ENCODE assay signal across 8 cellular contexts in genomic region chr21:38805282-38806152, GRCh38.
A peak's percentile ranks its signal among the peaks of the same experiment; 100 is the strongest.
DNase-seq lines count a peak whose midpoint lies in the region; ATAC-seq and TF ChIP-seq lines count a peak whose summit lies in the region.

ETS2 (plus strand) TSS chr21:38805929; CDS start chr21:38810035, 4,106 bp downstream.

- no peaks in the 10 kb centered on the region for H3K27me3 Mint-ChIP-seq in activated naive CD4-positive, alpha-beta T cell treated with anti-CD3 and anti-CD28 coated beads, Interleukin-2, amount 50 U/mL, for 24 hours

- H3K4me1 Mint-ChIP-seq in activated naive CD4-positive, alpha-beta T cell treated with anti-CD3 and anti-CD28 coated beads, Interleukin-2, amount 50 U/mL, for 24 hours = peaks cover 30% of the 10 kb centered on the region

- peak within 1 kb of the TSS; percentile 97 for H3K4me3 Mint-ChIP-seq in activated naive CD4-positive, alpha-beta T cell treated with anti-CD3 and anti-CD28 coated beads, Interleukin-2, amount 50 U/mL, for 24 hours

- CTCF ChIA-PET in HEK293 (lab: Yijun Ruan, JAX) = interaction anchor here (0.6 kb wide), 1 partner anchor 294 kb away, joined by 3 read pairs; no protein-coding TSS in a partner anchor

- H3K27me3 ChIP-seq in neutrophil = peaks cover 11% of the 10 kb centered on the region

- peak within 1 kb of the TSS; percentile 80 for H3K4me3 ChIP-seq in HEK293 (ENCODE audit: low read depth, low read length)
- peak within 1 kb of the TSS; percentile 89 to 97 for H3K4me3 ChIP-seq in neutrophil (ENCODE audit: low read depth in 1 of 2, low read length in 1 of 2)

- DNase-seq in EL = peak; percentile 95
- peak; percentile 92 for DNase-seq in NCI-H1092 (lab: John Stamatoyannopoulos, UW)
- DNase-seq in germinal center (ENCODE audit: low spot score) = peak; percentile 81
- DNase-seq in substantia nigra (lab: John Stamatoyannopoulos, UW) = peak in 47 of 49 donors; percentile 15 to 85 (median 56)

- no peaks in the 10 kb centered on the region for H3K9me3 Mint-ChIP-seq in activated naive CD4-positive, alpha-beta T cell treated with anti-CD3 and anti-CD28 coated beads, Interleukin-2, amount 50 U/mL, for 24 hours

- H3K36me3 Mint-ChIP-seq in activated naive CD4-positive, alpha-beta T cell treated with anti-CD3 and anti-CD28 coated beads, Interleukin-2, amount 50 U/mL, for 24 hours = peaks cover 2% of the 10 kb centered on the region

- POLR2A ChIA-PET in HEK293 (lab: Yijun Ruan, JAX) = interaction anchor here (0.6 to 1.0 kb wide), 7 partner anchors 10 to 508 kb away, joined by 3 to 8 read pairs (median 4); no protein-coding TSS in a partner anchor

- TF ChIP-seq CTCF in HEK293 (tag by site-specific recombination; IDR thresholded peaks at IDR 0.05) (no peak), neutrophil (IDR thresholded peaks at IDR 0.05) (peak; percentile 41)

- ATAC-seq in SK-N-SH treated with all-trans-retinoic acid at 6 μM for 48 hours = peak; percentile 75

- H3K9me3 ChIP-seq in HEK293 (ENCODE audit: control insufficient read depth, insufficient read depth, low read depth, low read length) = no peaks in the 10 kb centered on the region
- H3K9me3 ChIP-seq in neutrophil = no peaks in the 10 kb centered on the region

- peak within 1 kb of the TSS; percentile 95 for H3K27ac Mint-ChIP-seq in activated naive CD4-positive, alpha-beta T cell treated with anti-CD3 and anti-CD28 coated beads, Interleukin-2, amount 50 U/mL, for 24 hours

- H3K4me1 ChIP-seq in HEK293 (ENCODE audit: control insufficient read depth, insufficient read depth, low read length) (peaks cover 6% of the 10 kb centered on the region), neutrophil (ENCODE audit: control insufficient read depth in 1 of 2, insufficient read depth in 1 of 2, low read depth in 1 of 2, low read length in 1 of 2) (peaks cover 43 to 47% of the 10 kb centered on the region in 2 experiments)

- peak within 1 kb of the TSS; percentile 77 for H3K27ac ChIP-seq in HEK293 (ENCODE audit: extremely low read depth, low read depth, low read length)
- peak within 1 kb of the TSS; percentile 96 for H3K27ac ChIP-seq in neutrophil
- H3K27ac ChIP-seq in substantia nigra (ENCODE audit: low read depth, low read length, poor library complexity, severe bottlenecking) = peak within 1 kb of the TSS; percentile 68

- H3K36me3 ChIP-seq in HEK293 (ENCODE audit: control insufficient read depth in 2 of 2, insufficient read depth in 1 of 2, low read length in 2 of 2) (peaks cover 0 to 8% of the 10 kb centered on the region in 2 experiments; a peak in 1 of 3 replicates), neutrophil (peaks cover 5% of the 10 kb centered on the region)

TF ChIP-seq in HEK293, 187 proteins besides CTCF, POLR2A, EP300 and RAD21 (continues in another document):
- peak; percentile 66; the same call in 1 of the 2 replicates for TF ChIP-seq TSHZ1 (tag by site-specific recombination; IDR thresholded peaks at IDR 0.05; ENCODE audit: borderline replicate concordance)

TF ChIP-seq in SK-N-SH treated with all-trans-retinoic acid at 6 μM for 48 hours, 23 proteins besides CTCF, POLR2A, EP300 and RAD21:
- TF ChIP-seq ZNF565 (CRISPR knock-in tag; conservative IDR thresholded peaks at IDR 0.05; ENCODE audit: low read depth) = no peak
- no peak for TF ChIP-seq TOX (CRISPR knock-in tag; IDR thresholded peaks at IDR 0.05; ENCODE audit: borderline replicate concordance)
- TF ChIP-seq ESRRG (CRISPR knock-in tag; IDR thresholded peaks at IDR 0.05) = no peak
- TF ChIP-seq ZNF8 (CRISPR knock-in tag; IDR thresholded peaks at IDR 0.05) = no peak
- no peak for TF ChIP-seq BACH2 (CRISPR knock-in tag; IDR thresholded peaks at IDR 0.05; ENCODE audit: borderline replicate concordance)
- TF ChIP-seq CREB5 (CRISPR knock-in tag; IDR thresholded peaks at IDR 0.05; ENCODE audit: low read depth) = no peak
- TF ChIP-seq GLIS3 (CRISPR knock-in tag; IDR thresholded peaks at IDR 0.05) = no peak
- no peak for TF ChIP-seq ISL1 (CRISPR knock-in tag; IDR thresholded peaks at IDR 0.05)
- TF ChIP-seq ZFP3 (CRISPR knock-in tag; IDR thresholded peaks at IDR 0.05) = no peak
- TF ChIP-seq ZFP30 (CRISPR knock-in tag; IDR thresholded peaks at IDR 0.05) = no peak
- TF ChIP-seq RARB (CRISPR knock-in tag; IDR thresholded peaks at IDR 0.05) = no peak
- no peak for TF ChIP-seq TSHZ2 (CRISPR knock-in tag; IDR thresholded peaks at IDR 0.05)
- no peak for TF ChIP-seq POU6F1 (CRISPR knock-in tag; IDR thresholded peaks at IDR 0.05; ENCODE audit: borderline replicate concordance, low read depth)
- no peak for TF ChIP-seq OSR1 (CRISPR knock-in tag; IDR thresholded peaks at IDR 0.05)
- no peak for TF ChIP-seq TCF4 (CRISPR knock-in tag; IDR thresholded peaks at IDR 0.05; ENCODE audit: borderline replicate concordance)
- TF ChIP-seq ZC3H10 (CRISPR knock-in tag; IDR thresholded peaks at IDR 0.05) = no peak
- no peak for TF ChIP-seq PATZ1 (CRISPR knock-in tag; IDR thresholded peaks at IDR 0.05; ENCODE audit: borderline replicate concordance)

Comparison
In these comparisons a context has a peak if more than half of its experiments do, and no peak if none do; other contexts are left out.
1. Peak in every context shown above with its lines: DNase-seq, ATAC-seq, H3K4me3 ChIP-seq and H3K27ac ChIP-seq.